Comparison of ENCODE assay signal across 8 cellular contexts in genomic region chr6:107670792-107671199, GRCh38.
A peak's percentile ranks its signal among the peaks of the same experiment; 100 is the strongest.
DNase-seq lines count a peak whose midpoint lies in the region; ATAC-seq and TF ChIP-seq lines count a peak whose summit lies in the region.

No MANE protein-coding gene starts in this region.

- H3K23ac ChIP-seq in neuronal stem cell (ENCODE audit: low read depth, low read length, poor library complexity), result no peak overlapping the region

- no peak overlapping the region for H3K4me2 ChIP-seq in neuronal stem cell (ENCODE audit: insufficient read depth, low read length, poor library complexity, severe bottlenecking)

- no peak overlapping the region for H2BK15ac ChIP-seq in neuronal stem cell (ENCODE audit: low read length)

- no peaks in the 10 kb centered on the region for H3K36me3 ChIP-seq in endodermal cell (ENCODE audit: control insufficient read depth, insufficient read depth, low read length)
- H3K36me3 ChIP-seq in neuronal stem cell (replicated peaks in 1 of 2; ENCODE audit: control insufficient read depth in 2 of 2, insufficient read depth in 2 of 2, low read length in 2 of 2), result no peaks in the 10 kb centered on the region

- H3K9me3 ChIP-seq in endodermal cell (ENCODE audit: control insufficient read depth, low read length) (no peaks in the 10 kb centered on the region), neuronal stem cell (replicated peaks in 1 of 2; ENCODE audit: control insufficient read depth in 2 of 2, insufficient read depth in 1 of 2, low read depth in 1 of 2, low read length in 2 of 2) (no peaks in the 10 kb centered on the region)

- H3K36me3 Mint-ChIP-seq in endodermal cell (ENCODE audit: low read depth), result no peaks in the 10 kb centered on the region

- H2BK12ac ChIP-seq in neuronal stem cell (ENCODE audit: low read length), result no peak overlapping the region

- H3K27me3 Mint-ChIP-seq in endodermal cell (ENCODE audit: insufficient read depth), result peaks cover 20% of the 10 kb centered on the region

- no peak overlapping the region for H4K91ac ChIP-seq in neuronal stem cell (ENCODE audit: low read depth, low read length, poor library complexity)

- H4K8ac ChIP-seq in neuronal stem cell (ENCODE audit: low read depth, low read length), result no peak overlapping the region

- no peak overlapping the region for H3K4me3 ChIP-seq in endodermal cell (ENCODE audit: low read length)
- no peak overlapping the region for H3K4me3 ChIP-seq in neuronal stem cell (ENCODE audit: low read length in 2 of 2)

- peaks cover 19% of the 10 kb centered on the region for H3K4me1 Mint-ChIP-seq in endodermal cell

- no peak for TF ChIP-seq CTCF in endodermal cell (conservative IDR thresholded peaks at IDR 0.05)

- no peak overlapping the region for H2BK5ac ChIP-seq in neuronal stem cell (ENCODE audit: low read length)

- no peak overlapping the region for H3K4ac ChIP-seq in neuronal stem cell (ENCODE audit: low read length)

- ATAC-seq in GM21515 (IDR thresholded peaks at IDR 0.05; ENCODE audit: unreplicated experiment), result peak; percentile 37
- ATAC-seq in GM21528 (IDR thresholded peaks at IDR 0.05; ENCODE audit: low FRiP score, unreplicated experiment), result no peak

- no peaks in the 10 kb centered on the region for H3K9me3 Mint-ChIP-seq in endodermal cell

- H3K79me1 ChIP-seq in neuronal stem cell (ENCODE audit: low read depth, low read length), result no peaks in the 10 kb centered on the region

- H2AFZ ChIP-seq in neuronal stem cell (ENCODE audit: low read length), result peak overlapping the region; percentile 83

- no peak overlapping the region for H3K27ac ChIP-seq in endodermal cell (ENCODE audit: low read depth, low read length)
- H3K27ac ChIP-seq in neuronal stem cell (replicated peaks; ENCODE audit: low read length), result no peak overlapping the region

- H2AK5ac ChIP-seq in neuronal stem cell (ENCODE audit: low read depth, low read length), result no peak overlapping the region

- H3K9ac ChIP-seq in endodermal cell (ENCODE audit: extremely low read depth, low read length, poor library complexity, severe bottlenecking) (no peak overlapping the region), neuronal stem cell (ENCODE audit: low read depth, low read length, poor library complexity) (no peak overlapping the region)

- 39 to 41% methylated on average over 8 to 9 of the region's 9 CpGs for WGBS in endodermal cell (ENCODE audit: insufficient coverage in 1 of 2, insufficient read length in 1 of 2), 2 experiments
- WGBS in neuronal stem cell (ENCODE audit: extremely low coverage in 2 of 2, insufficient read length in 2 of 2, insufficient replicate concordance in 1 of 2), 2 donors, result no CpG with 5 or more reads among the region's 9 CpGs

- no peak overlapping the region for H2BK120ac ChIP-seq in neuronal stem cell (ENCODE audit: low read depth, low read length)

- peak; percentile 26 for DNase-seq in DMS153 treated with DMSO at 0.1 percent for 48 hours (lab: John Stamatoyannopoulos, UW; ENCODE audit: unreplicated experiment)
- DNase-seq in OCI-M1 (lab: John Stamatoyannopoulos, UW), result peak; percentile 56
- DNase-seq in endodermal cell, result peak; percentile 70
- DNase-seq in neuronal stem cell (ENCODE audit: low spot score), result no peak
- no peak for DNase-seq in HT-29 (ENCODE audit: low spot score)
- no peak for DNase-seq in NCI-H446 treated with DMSO at 0.1 percent for 48 hours (lab: John Stamatoyannopoulos, UW)

- H3K4me1 ChIP-seq in endodermal cell (ENCODE audit: control insufficient read depth, insufficient read depth, low read length) (no peaks in the 10 kb centered on the region), neuronal stem cell (ENCODE audit: control insufficient read depth in 2 of 2, insufficient read depth in 1 of 2, low read depth in 1 of 2, low read length in 2 of 2) (peaks cover 17% of the 10 kb centered on the region in 2 donors)

- no peak overlapping the region for H3K4me3 Mint-ChIP-seq in endodermal cell

- H3K14ac ChIP-seq in neuronal stem cell (ENCODE audit: low read length), result no peak overlapping the region

- H3K27me3 ChIP-seq in endodermal cell (ENCODE audit: control insufficient read depth, insufficient read depth, low read length, poor library complexity, severe bottlenecking) (peaks cover 3% of the 10 kb centered on the region), neuronal stem cell (ENCODE audit: control insufficient read depth in 3 of 3, insufficient read depth in 3 of 3, low read depth in 1 of 3, low read length in 3 of 3) (peaks cover 0 to under 1% (median 0%) of the 10 kb centered on the region in 3 experiments)

- H3K27ac Mint-ChIP-seq in endodermal cell, result no peak overlapping the region

- no peak overlapping the region for H3K18ac ChIP-seq in neuronal stem cell (ENCODE audit: low read length)

Comparison
In these comparisons a context has a peak if more than half of its experiments do, and no peak if none do; other contexts are left out.
1. DNase-seq: peak in DMS153 treated with DMSO at 0.1 percent for 48 hours (single experiment), OCI-M1 (single experiment) and endodermal cell (single experiment); none in neuronal stem cell (single experiment), HT-29 (single experiment) and NCI-H446 treated with DMSO at 0.1 percent for 48 hours (single experiment).